29 cellular contexts compared by ENCODE assay signal in genomic region chr6:9890893-9891292, GRCh38.
"Had no signal": no experiment of that assay in that cellular context is flagged by ENCODE, and none has a peak within 500 bp of the region (broad histone marks: within the 10 kb centered on the region; RNA-seq: fewer than 3 reads in every experiment).

No MANE protein-coding gene starts in this region.

- DNase-seq: activated effector memory CD4-positive, alpha-beta T cell treated with anti-CD3 and anti-CD28 coated beads, Interleukin-2, amount 50 U/mL, for 16 hours; activated effector memory CD4-positive, alpha-beta T cell treated with Interleukin-2 at 50 U/mL for 16 hours; activated gamma-delta T cell; activated gamma-delta T cell treated with Interleukin-2 at 50 U/mL for 16 hours; activated naive CD4-positive, alpha-beta T cell; activated naive CD4-positive, alpha-beta T cell treated with anti-CD3 and anti-CD28 coated beads for 36 hours; activated naive CD4-positive, alpha-beta T cell treated with anti-CD3 and anti-CD28 coated beads, Interleukin-2, amount 10 ng/mL, durations not matched to agents 7 days and 5 days; activated naive CD4-positive, alpha-beta T cell treated with anti-CD3 and anti-CD28 coated beads, Interleukin-2, amount 50 U/mL, for 16 hours; activated naive CD4-positive, alpha-beta T cell treated with Interleukin-2 at 50 U/mL for 16 hours; activated naive CD8-positive, alpha-beta T cell treated with anti-CD3 and anti-CD28 coated beads for 36 hours; activated naive CD8-positive, alpha-beta T cell treated with anti-CD3 and anti-CD28 coated beads, Interleukin-2, amount 10 ng/mL, durations not matched to agents 7 days and 5 days; activated naive CD8-positive, alpha-beta T cell treated with anti-CD3 and anti-CD28 coated beads, Interleukin-2, amount 50 U/mL, for 24 hours; activated T-cell treated with anti-CD3 and anti-CD28 coated beads, Interleukin-2, amount 50 U/mL, for 24 hours; activated T-cell treated with anti-CD3 and anti-CD28 coated beads, Interleukin-2, amount 50 U/mL, for 4 hours; activated T-cell treated with anti-CD3 and anti-CD28 coated beads, Interleukin-2, amount 50 U/mL, for 48 hours; activated T-cell treated with anti-CD3 and anti-CD28 coated beads, Interleukin-2, amount 50 U/mL, for 72 hours; adrenal gland; amniotic stem cell; amygdala; anterior cingulate cortex; aorta; body of pancreas; brain microvascular endothelial cell; caudate nucleus; central memory CD4-positive, alpha-beta T cell; cerebellar nuclear complex had no signal

- H3K4me1 ChIP-seq: adrenal gland, ascending aorta, body of pancreas, breast epithelium had no signal

- H3K36me3 ChIP-seq: adrenal gland, ascending aorta, brain microvascular endothelial cell, breast epithelium, cardiac muscle cell had no signal

- H3K4me3 ChIP-seq: adrenal gland, ascending aorta, body of pancreas, breast epithelium, cardiac muscle cell had no signal

- H3K9me3 ChIP-seq: adrenal gland, ascending aorta, body of pancreas had no signal

- H3K27ac ChIP-seq: adrenal gland, ascending aorta, body of pancreas, brain microvascular endothelial cell, breast epithelium, cardiac muscle cell had no signal
